ENCODE assay signal across 9 cellular contexts in the genomic region with DNA sequence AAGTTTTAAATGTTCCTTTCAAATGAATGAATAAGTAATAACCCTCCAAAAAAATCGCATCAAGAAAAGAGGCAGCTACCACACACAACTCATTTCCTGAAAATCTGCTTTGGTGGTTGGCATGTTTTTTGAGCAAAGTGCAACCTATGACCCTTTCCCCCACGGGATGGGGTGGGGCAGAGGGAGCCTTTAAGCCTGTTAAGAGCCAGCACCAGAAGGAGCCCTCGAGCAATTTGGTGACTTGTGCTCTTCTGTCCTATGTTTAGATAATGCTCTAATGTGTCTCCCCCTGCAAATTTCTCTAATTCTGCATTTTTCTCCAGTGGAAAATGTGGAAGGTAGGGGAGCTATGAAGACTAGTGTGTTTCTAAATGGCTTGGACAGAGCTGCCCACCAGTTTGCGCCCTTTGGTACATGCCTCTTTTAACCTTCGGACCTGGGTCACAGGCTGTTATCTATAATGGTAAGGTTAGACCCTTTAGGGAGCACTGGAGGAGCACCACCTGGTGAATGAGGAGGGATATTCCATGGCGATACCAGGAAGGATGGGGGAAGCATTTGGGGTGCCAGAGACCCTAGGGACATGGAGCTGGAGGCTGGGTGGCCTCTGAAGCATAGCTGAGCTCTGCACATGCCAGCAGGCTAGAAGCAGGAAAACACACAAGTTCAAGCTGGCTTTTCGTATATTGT. TPM values are rescaled to one million over a fixed set of nuclear protein-coding genes. Genes with fewer than 3 reads are reported as not detected.
DNase-seq lines count a peak whose midpoint lies in the region; ATAC-seq and TF ChIP-seq lines count a peak whose summit lies in the region.
"Had no signal": no experiment of that assay in that cellular context is flagged by ENCODE, and none has a peak within 500 bp of the region (broad histone marks: within the 10 kb centered on the region; RNA-seq: fewer than 3 reads in every experiment).

No MANE protein-coding gene starts in this region.

- H3K9me3 Mint-ChIP-seq in MCF 10A (ENCODE audit: unreplicated experiment) = peaks cover 4% of the 10 kb centered on the region
- H3K9me3 Mint-ChIP-seq in natural killer cell = no peaks in the 10 kb centered on the region

- DNase-seq in GM06990 (ENCODE audit: extremely low read depth, insufficient read length) (no peak), OCI-M1 (lab: John Stamatoyannopoulos, UW) (peak; percentile 82), MCF 10A (ENCODE audit: unreplicated experiment) (peak; percentile 36), natural killer cell (no peak), dedifferentiated amniotic fluid mesenchymal stem cell (ENCODE audit: extremely low spot score) (no peak)
- no peak for DNase-seq in effector CD8-positive, alpha-beta T cell (lab: John Stamatoyannopoulos, UW)

- peaks cover 12% of the 10 kb centered on the region for H3K4me1 Mint-ChIP-seq in MCF 10A (ENCODE audit: insufficient read depth, unreplicated experiment)
- peaks cover 49 to 61% of the 10 kb centered on the region in 2 donors for H3K4me1 Mint-ChIP-seq in natural killer cell

- ATAC-seq in natural killer cell (peak; percentile 22 to 45 (median 27)), GM18907 (IDR thresholded peaks at IDR 0.05; ENCODE audit: unreplicated experiment) (no peak), HG02885 (IDR thresholded peaks at IDR 0.05; ENCODE audit: poor library complexity, unreplicated experiment) (no peak)

- CTCF ChIA-PET in MCF 10A (lab: Yijun Ruan, JAX) = interaction anchor here (0.6 to 2.1 kb wide), 11 partner anchors 10 to 250 kb away, joined by 3 to 5 read pairs (median 3); no protein-coding TSS in a partner anchor

- no peak overlapping the region for H3K27ac Mint-ChIP-seq in MCF 10A (ENCODE audit: low read depth, unreplicated experiment)
- peak overlapping the region; percentile 87 to 89 for H3K27ac Mint-ChIP-seq in natural killer cell

- TF ChIP-seq CTCF in GM06990 (IDR thresholded peaks at IDR 0.05; ENCODE audit: insufficient read depth, low read length, poor library complexity, severe bottlenecking) = peak; percentile 14
- TF ChIP-seq CTCF in MCF 10A (IDR thresholded peaks at IDR 0.05; ENCODE audit: unreplicated experiment) = no peak
- TF ChIP-seq CTCF in natural killer cell (IDR thresholded peaks at IDR 0.05) = no peak

- H3K4me3 Mint-ChIP-seq in MCF 10A (ENCODE audit: unreplicated experiment) = no peak overlapping the region
- H3K4me3 Mint-ChIP-seq in natural killer cell = peak overlapping the region; percentile 91

- peaks cover 22% of the 10 kb centered on the region for H3K36me3 Mint-ChIP-seq in MCF 10A (ENCODE audit: insufficient read depth, unreplicated experiment)
- H3K36me3 Mint-ChIP-seq in natural killer cell = no peaks in the 10 kb centered on the region

- intact Hi-C loops in MCF 10A (cut with micrococcal nuclease) = loop anchor here (2.0 kb wide), 1 partner anchor 242 kb away; the partner anchor contains the start of gene ZNF843
- intact Hi-C loops in natural killer cell (cut with micrococcal nuclease) = loop anchor here (5.0 kb wide), 3 partner anchors 131 to 241 kb away; partner anchors contain the start of gene ZNF843

- peak overlapping the region; percentile 85 for H3K4me3 ChIP-seq in GM06990 (replicated peaks; ENCODE audit: low read depth, low read length)

- H3K27me3 ChIP-seq in GM06990 (replicated peaks; ENCODE audit: control insufficient read depth, insufficient read depth, low read length) = no peaks in the 10 kb centered on the region

- BruUV-seq in MCF 10A (replicated peaks; lab: Mats Ljungman, UMichigan) = no TSS peak

- H3K27me3 Mint-ChIP-seq in MCF 10A (ENCODE audit: insufficient read depth, unreplicated experiment) = peaks cover 15% of the 10 kb centered on the region
- H3K27me3 Mint-ChIP-seq in natural killer cell (ENCODE audit: low read depth in 2 of 2) = no peaks in the 10 kb centered on the region

- POLR2A ChIA-PET in MCF 10A (lab: Yijun Ruan, JAX) = interaction anchor here (0.6 to 2.1 kb wide), 12 partner anchors 9 to 258 kb away, joined by 3 to 11 read pairs (median 4); partner anchors contain the start of genes FUS, KAT8, ZNF646 and ZNF668

- peaks cover 6% of the 10 kb centered on the region for H3K36me3 ChIP-seq in GM06990 (ENCODE audit: control insufficient read depth, insufficient read depth, low read length)

RNA-seq across cellular contexts. Expression of gene PYCARD, which starts 1.6 kb away (rescaled TPM):
- total RNA-seq in MCF 10A (2022) = 0.47 and 0.76 TPM in 2 replicates
- total RNA-seq in natural killer cell = 10 to 100 TPM; 29.7 to 38.1 (median 37.6) TPM

RNA-seq across cellular contexts. Expression of gene TRIM72, which starts 13.0 kb away (rescaled TPM):
- total RNA-seq in MCF 10A (2022) = not detected in 2 replicates
- under 1 TPM in 2 of 3 donors, not detected in 1; 0.05 to 0.07 TPM for total RNA-seq in natural killer cell
- total RNA-seq: SJSA1 had no signal

RNA-seq across cellular contexts. Expression of gene PYDC1, which starts 16.0 kb away (rescaled TPM):
- total RNA-seq in MCF 10A (2022) (not detected in 2 replicates), natural killer cell (not detected)
- total RNA-seq: SJSA1 had no signal

RNA-seq across cellular contexts. Expression of gene FUS, which starts 21.0 kb away (rescaled TPM):
- total RNA-seq in MCF 10A (2022) = 451 and 481 TPM in 2 replicates
- 100 to 1,000 TPM; 872 to 934 (median 918) TPM for total RNA-seq in natural killer cell

RNA-seq across cellular contexts. Expression of gene PRSS36, which starts 51.1 kb away (rescaled TPM):
- total RNA-seq in MCF 10A (2022) (0.49 and 1.0 TPM in 2 replicates), natural killer cell (1 to 10 TPM; 2.1 to 3.5 (median 2.3) TPM)

Comparison
In these comparisons a context has a peak if more than half of its experiments do, and no peak if none do; other contexts are left out.
1. DNase-seq: peak in OCI-M1 (single experiment) and MCF 10A (single experiment); none in GM06990 (single experiment), natural killer cell (single experiment), effector CD8-positive, alpha-beta T cell (single experiment) and dedifferentiated amniotic fluid mesenchymal stem cell (single experiment).
2. ATAC-seq: peak in natural killer cell (3 of 3); none in GM18907 (single experiment) and HG02885 (single experiment).
3. RNA of gene PYCARD, which starts 1.6 kb away (total RNA-seq): 29.7 to 38.1 TPM in natural killer cell; 0.47 to 0.76 TPM in MCF 10A; every median in the first group is over 10 times any median in the second.